10 cellular contexts compared by ENCODE assay signal in genomic region chr5:44885903-44886302, GRCh38.
A peak's percentile ranks its signal among the peaks of the same experiment; 100 is the strongest.
DNase-seq lines count a peak whose midpoint lies in the region; ATAC-seq, FAIRE-seq and TF ChIP-seq lines count a peak whose summit lies in the region.
"Had no signal": no experiment of that assay in that cellular context is flagged by ENCODE, and none has a peak within 500 bp of the region (broad histone marks: within the 10 kb centered on the region; RNA-seq: fewer than 3 reads in every experiment).

No MANE protein-coding gene starts in this region.

- H3K36me3 ChIP-seq in small intestine (ENCODE audit: control insufficient read depth in 2 of 2, insufficient read depth in 2 of 2, low read length in 2 of 2): no peaks in the 10 kb centered on the region

- POLR2A ChIA-PET in WTC11 (lab: Charles Lee): no interaction called here

- no peaks in the 10 kb centered on the region for H3K27me3 Mint-ChIP-seq in WTC11 (ENCODE audit: low read depth)
- H3K27me3 Mint-ChIP-seq: activated naive CD4-positive, alpha-beta T cell treated with anti-CD3 and anti-CD28 coated beads, Interleukin-2, amount 10 ng/mL, durations not matched to agents 7 days and 5 days had no signal

- no peaks in the 10 kb centered on the region for H3K4me1 ChIP-seq in small intestine (ENCODE audit: control insufficient read depth in 2 of 2, insufficient read depth in 1 of 2, low read depth in 1 of 2, low read length in 1 of 2)

- 0 out of 2 replicates have a peak, but pooled peaks cover 3% of the 10 kb centered on the region for H3K36me3 Mint-ChIP-seq in WTC11
- H3K36me3 Mint-ChIP-seq: activated naive CD4-positive, alpha-beta T cell treated with anti-CD3 and anti-CD28 coated beads, Interleukin-2, amount 10 ng/mL, durations not matched to agents 7 days and 5 days had no signal

- in situ Hi-C loops in astrocyte of the spinal cord (cut with HindIII; ENCODE audit: low sequenced_read_pairs): no loop called here

- CTCF ChIA-PET in WTC11 (lab: Charles Lee): no interaction called here

- H3K27me3 ChIP-seq in small intestine (ENCODE audit: control insufficient read depth in 2 of 2, insufficient read depth in 2 of 2, low read length in 2 of 2): no peaks in the 10 kb centered on the region

- TF ChIP-seq CTCF in astrocyte of the spinal cord (IDR thresholded peaks at IDR 0.05; ENCODE audit: low read depth, low read length): no peak
- TF ChIP-seq CTCF in WTC11 (IDR thresholded peaks at IDR 0.05): no peak

- WGBS in small intestine, 3 donors: 38 to 61% (median 46%) methylated on average over 1 of the region's 1 CpG

- no peak overlapping the region for H3K27ac Mint-ChIP-seq in WTC11
- H3K27ac Mint-ChIP-seq: activated naive CD4-positive, alpha-beta T cell treated with anti-CD3 and anti-CD28 coated beads, Interleukin-2, amount 10 ng/mL, durations not matched to agents 7 days and 5 days had no signal

- no peak overlapping the region for H3K4me3 Mint-ChIP-seq in WTC11
- H3K4me3 Mint-ChIP-seq: activated naive CD4-positive, alpha-beta T cell treated with anti-CD3 and anti-CD28 coated beads, Interleukin-2, amount 10 ng/mL, durations not matched to agents 7 days and 5 days had no signal

- DNase-seq in GM18507 (ENCODE audit: extremely low spot score, insufficient read length, low read depth) (peak; percentile 7), astrocyte of the spinal cord (ENCODE audit: low read depth, low spot score) (peak; percentile 67), cerebellum (ENCODE audit: low spot score) (no peak), small intestine (no peak), NCI-H146 treated with DMSO at 0.1 percent for 48 hours (lab: John Stamatoyannopoulos, UW; ENCODE audit: unreplicated experiment) (no peak), WTC11 (ENCODE audit: low spot score) (no peak)
- DNase-seq: activated naive CD4-positive, alpha-beta T cell treated with anti-CD3 and anti-CD28 coated beads, Interleukin-2, amount 10 ng/mL, durations not matched to agents 7 days and 5 days had no signal

- H3K27ac ChIP-seq in small intestine (ENCODE audit: low read depth in 1 of 2, low read length in 1 of 2): no peak overlapping the region
- H3K27ac ChIP-seq: skin epidermis had no signal

- H3K4me3 ChIP-seq in astrocyte of the spinal cord (ENCODE audit: low read depth, low read length): no peak overlapping the region
- no peak overlapping the region for H3K4me3 ChIP-seq in small intestine (ENCODE audit: low read depth in 1 of 2, low read length in 2 of 2)
- H3K4me3 ChIP-seq: skin epidermis had no signal

- FAIRE-seq in GM18507 (lab: Jason Lieb, UNC) (peak; percentile 63), small intestine (lab: Jason Lieb, UNC) (no peak)

- ATAC-seq in GM21447 (IDR thresholded peaks at IDR 0.05; ENCODE audit: unreplicated experiment) (peak; percentile 98), HG03342 (IDR thresholded peaks at IDR 0.05; ENCODE audit: unreplicated experiment) (peak; percentile 91), WTC11 (no peak)

- H3K4me1 Mint-ChIP-seq in WTC11: no peaks in the 10 kb centered on the region

- peaks cover 13% of the 10 kb centered on the region for H3K9me3 Mint-ChIP-seq in WTC11
- H3K9me3 Mint-ChIP-seq: activated naive CD4-positive, alpha-beta T cell treated with anti-CD3 and anti-CD28 coated beads, Interleukin-2, amount 10 ng/mL, durations not matched to agents 7 days and 5 days had no signal

- H3K9me3 ChIP-seq in small intestine (ENCODE audit: control insufficient read depth, low read depth): no peaks in the 10 kb centered on the region

TF ChIP-seq in WTC11, 78 proteins besides CTCF, POLR2A, EP300 and RAD21:
- TF ChIP-seq CDX4 (CRISPR knock-in tag; IDR thresholded peaks at IDR 0.05; ENCODE audit: borderline replicate concordance) (no peak), STAT6 (CRISPR knock-in tag; conservative IDR thresholded peaks at IDR 0.05; ENCODE audit: low read depth) (no peak), ATF6 (CRISPR knock-in tag; IDR thresholded peaks at IDR 0.05) (no peak), GRHL2 (CRISPR knock-in tag; IDR thresholded peaks at IDR 0.05; ENCODE audit: insufficient replicate concordance, severe bottlenecking) (no peak), KAT7 (CRISPR knock-in tag; IDR thresholded peaks at IDR 0.05; ENCODE audit: borderline replicate concordance) (no peak), ZNF263 (CRISPR knock-in tag; IDR thresholded peaks at IDR 0.05; ENCODE audit: low read depth) (no peak), ZSCAN18 (CRISPR knock-in tag; IDR thresholded peaks at IDR 0.05) (no peak)

Comparison
In these comparisons a context has a peak if more than half of its experiments do, and no peak if none do; other contexts are left out.
1. DNase-seq: peak in GM18507 (single experiment) and astrocyte of the spinal cord (single experiment); none in cerebellum (single experiment), small intestine (single experiment), NCI-H146 treated with DMSO at 0.1 percent for 48 hours (single experiment) and WTC11 (single experiment).